12 cellular contexts compared by ENCODE assay signal in the genomic region with DNA sequence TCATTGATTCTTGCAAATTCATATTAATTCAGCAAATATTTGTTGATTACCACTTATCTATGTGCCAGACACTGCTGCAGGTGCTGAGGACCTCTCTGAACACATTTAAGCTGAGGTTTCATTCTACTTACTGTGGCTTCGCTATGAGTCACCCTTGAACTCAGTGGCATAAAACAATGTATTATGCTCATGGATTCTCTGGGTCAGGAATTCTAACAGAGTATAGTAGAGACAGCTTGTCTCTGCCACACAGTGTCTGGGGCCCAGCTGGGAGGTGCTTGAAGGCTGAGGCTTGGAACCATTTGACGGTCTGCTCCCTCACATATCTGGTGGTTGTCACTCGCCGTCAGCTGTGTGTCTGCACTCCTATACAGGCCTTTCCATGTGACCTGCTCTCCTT.
A peak's percentile ranks its signal among the peaks of the same experiment; 100 is the strongest.
DNase-seq lines count a peak whose midpoint lies in the region; ATAC-seq lines count a peak whose summit lies in the region.
"Had no signal": no experiment of that assay in that cellular context is flagged by ENCODE, and none has a peak within 500 bp of the region (broad histone marks: within the 10 kb centered on the region; RNA-seq: fewer than 3 reads in every experiment).

No MANE protein-coding gene starts in this region.

- DNase-seq in myocyte (ENCODE audit: low read depth), result peak; percentile 71
- no peak for DNase-seq in activated CD4-positive, alpha-beta T cell treated with anti-CD3 and anti-CD28 coated beads, Interleukin-2, amount 50 U/mL, for 4 hours
- no peak for DNase-seq in NCI-H1694 treated with DMSO at 0.1 percent for 48 hours (lab: John Stamatoyannopoulos, UW)
- DNase-seq in NCI-H2107 treated with DMSO at 0.1 percent for 48 hours (lab: John Stamatoyannopoulos, UW; ENCODE audit: unreplicated experiment), result no peak
- DNase-seq: activated CD4-positive, alpha-beta T cell treated with anti-CD3 and anti-CD28 coated beads, Interleukin-2, amount 50 U/mL, for 1 hour; caudate nucleus; hippocampal formation; NCI-H2227 treated with DMSO at 0.1 percent for 48 hours had no signal

- H3K27me3 Mint-ChIP-seq in activated T-helper 17 cell treated with anti-CD3 and anti-CD28 coated beads, Interleukin-2, amount 50 U/mL, for 72 hours, result peaks cover 4% of the 10 kb centered on the region

- no peak overlapping the region for H3K4me3 Mint-ChIP-seq in activated T-helper 17 cell treated with anti-CD3 and anti-CD28 coated beads, Interleukin-2, amount 50 U/mL, for 72 hours
- H3K4me3 Mint-ChIP-seq: T-helper 1 cell treated with Interleukin-12 subunit alpha and Interleukin-12 subunit beta and Interleukin-4 antibody, amounts not matched to agents 30 μg/mL and 1 μg/mL, for 36 hours had no signal

- no peaks in the 10 kb centered on the region for H3K9me3 Mint-ChIP-seq in activated T-helper 17 cell treated with anti-CD3 and anti-CD28 coated beads, Interleukin-2, amount 50 U/mL, for 72 hours

- no peaks in the 10 kb centered on the region for H3K36me3 Mint-ChIP-seq in activated T-helper 17 cell treated with anti-CD3 and anti-CD28 coated beads, Interleukin-2, amount 50 U/mL, for 72 hours (ENCODE audit: low read depth)

- H3K27ac Mint-ChIP-seq in activated T-helper 17 cell treated with anti-CD3 and anti-CD28 coated beads, Interleukin-2, amount 50 U/mL, for 72 hours, result no peak overlapping the region
- H3K27ac Mint-ChIP-seq: T-helper 1 cell treated with Interleukin-12 subunit alpha and Interleukin-12 subunit beta and Interleukin-4 antibody, amounts not matched to agents 30 μg/mL and 1 μg/mL, for 36 hours had no signal

- H3K4me1 Mint-ChIP-seq in activated T-helper 17 cell treated with anti-CD3 and anti-CD28 coated beads, Interleukin-2, amount 50 U/mL, for 72 hours, result no peaks in the 10 kb centered on the region

- peak; percentile 65 for ATAC-seq in GM18907 (IDR thresholded peaks at IDR 0.05; ENCODE audit: unreplicated experiment)
- peak; percentile 70 for ATAC-seq in HG03378 (IDR thresholded peaks at IDR 0.05; ENCODE audit: unreplicated experiment)
- peak; percentile 45 for ATAC-seq in activated T-helper 17 cell treated with anti-CD3 and anti-CD28 coated beads, Interleukin-2, amount 50 U/mL, for 72 hours (replicated peaks)
